16 cellular contexts compared by ENCODE assay signal in genomic region chr16:70781800-70782199, GRCh38. TPM values are rescaled to one million over a fixed set of nuclear protein-coding genes. Genes with fewer than 3 reads are reported as not detected.
DNase-seq lines count a peak whose midpoint lies in the region; ATAC-seq and TF ChIP-seq lines count a peak whose summit lies in the region.
"Had no signal": no experiment of that assay in that cellular context is flagged by ENCODE, and none has a peak within 500 bp of the region (broad histone marks: within the 10 kb centered on the region; RNA-seq: fewer than 3 reads in every experiment).

No MANE protein-coding gene starts in this region.

- H3K9me3 Mint-ChIP-seq in progenitor cell of endocrine pancreas (ENCODE audit: low read depth), result no peaks in the 10 kb centered on the region
- H3K9me3 Mint-ChIP-seq: CD8-positive, alpha-beta T cell had no signal

- CTCF ChIA-PET in RWPE1 (lab: Yijun Ruan, JAX), result interaction anchor here (0.5 kb wide), 1 partner anchor 11 kb away, joined by 4 read pairs; no protein-coding TSS in a partner anchor

- H3K4me3 ChIP-seq in right atrium auricular region (no peak overlapping the region), upper lobe of right lung (no peak overlapping the region)
- H3K4me3 ChIP-seq: BLaER1 treated with 17β-estradiol and CSF1 and Interleukin-3, amounts not matched to agents 10 nM and 100 nM had no signal

- intact Hi-C loops in Right ventricle myocardium superior (cut with DNase I), result no loop called here
- intact Hi-C loops in left ventricle myocardium superior (cut with micrococcal nuclease), result no loop called here
- intact Hi-C loops in upper lobe of right lung (cut with DNase I), result no loop called here

- DNase-seq in Right ventricle myocardium superior (peak; percentile 74), right atrium auricular region (ENCODE audit: low spot score) (no peak), RWPE1 (ENCODE audit: low spot score) (no peak), left ventricle myocardium superior (peak; percentile 71), upper lobe of right lung (peak; percentile 32), progenitor cell of endocrine pancreas (ENCODE audit: low spot score, unreplicated experiment) (no peak)
- DNase-seq in activated CD8-positive, alpha-beta memory T cell treated with anti-CD3 and anti-CD28 coated beads for 24 hours, result no peak
- no peak for DNase-seq in central memory CD4-positive, alpha-beta T cell
- DNase-seq: Calu3; CD8-positive, alpha-beta T cell; DMS79 treated with DMSO at 0.1 percent for 48 hours; GF-D8; GOT3; H7 had no signal

- H3K4me1 Mint-ChIP-seq in progenitor cell of endocrine pancreas (ENCODE audit: low read depth), result no peaks in the 10 kb centered on the region
- H3K4me1 Mint-ChIP-seq: B cell had no signal

- ATAC-seq in Right ventricle myocardium superior (ENCODE audit: poor library complexity), result peak; percentile 62
- peak; percentile 54 for ATAC-seq in left ventricle myocardium superior
- no peak for ATAC-seq in upper lobe of right lung
- ATAC-seq: CD8-positive, alpha-beta T cell had no signal

- no peak overlapping the region for H3K27ac Mint-ChIP-seq in progenitor cell of endocrine pancreas
- H3K27ac Mint-ChIP-seq: B cell; CD8-positive, alpha-beta T cell had no signal

- H3K9me3 ChIP-seq in right atrium auricular region, result no peaks in the 10 kb centered on the region
- no peaks in the 10 kb centered on the region for H3K9me3 ChIP-seq in upper lobe of right lung

- H3K27ac ChIP-seq in right atrium auricular region, result no peak overlapping the region
- peak overlapping the region; percentile 11; the same call in 1 of the 2 replicates for H3K27ac ChIP-seq in RWPE1
- no peak overlapping the region for H3K27ac ChIP-seq in upper lobe of right lung
- H3K27ac ChIP-seq: BLaER1 treated with 17β-estradiol and CSF1 and Interleukin-3, amounts not matched to agents 10 nM and 100 nM had no signal

- TF ChIP-seq CTCF in right atrium auricular region (IDR thresholded peaks at IDR 0.05) (no peak), RWPE1 (conservative IDR thresholded peaks at IDR 0.05; ENCODE audit: low read depth) (no peak), upper lobe of right lung (IDR thresholded peaks at IDR 0.05) (no peak), progenitor cell of endocrine pancreas (IDR thresholded peaks at IDR 0.05; ENCODE audit: unreplicated experiment) (no peak)

- H3K27me3 ChIP-seq in right atrium auricular region, result no peaks in the 10 kb centered on the region
- no peaks in the 10 kb centered on the region for H3K27me3 ChIP-seq in upper lobe of right lung
- H3K27me3 ChIP-seq: BLaER1 treated with 17β-estradiol and CSF1 and Interleukin-3, amounts not matched to agents 10 nM and 100 nM had no signal

- no peak overlapping the region for H3K4me3 Mint-ChIP-seq in progenitor cell of endocrine pancreas (ENCODE audit: low read depth)
- H3K4me3 Mint-ChIP-seq: B cell; CD8-positive, alpha-beta T cell had no signal

- H3K27me3 Mint-ChIP-seq in progenitor cell of endocrine pancreas, result no peaks in the 10 kb centered on the region
- H3K27me3 Mint-ChIP-seq: B cell had no signal

- POLR2A ChIA-PET in RWPE1 (lab: Yijun Ruan, JAX; ENCODE audit: low non-redundant PET), result no interaction called here

- peaks cover 82% of the 10 kb centered on the region for H3K36me3 ChIP-seq in right atrium auricular region
- peaks cover 89% of the 10 kb centered on the region for H3K36me3 ChIP-seq in upper lobe of right lung

- peaks cover 20% of the 10 kb centered on the region for H3K36me3 Mint-ChIP-seq in progenitor cell of endocrine pancreas (ENCODE audit: insufficient read depth)

- H3K4me1 ChIP-seq in right atrium auricular region (no peaks in the 10 kb centered on the region), upper lobe of right lung (no peaks in the 10 kb centered on the region)

RNA-seq across cellular contexts. Expression of gene VAC14, which starts 19.2 kb away (rescaled TPM):
- 17.4 TPM for total RNA-seq in Right ventricle myocardium superior
- 10 to 100 TPM; 22.1 to 26.5 TPM for total RNA-seq in right atrium auricular region
- 20.4 TPM for total RNA-seq in left ventricle myocardium superior
- total RNA-seq in upper lobe of right lung, result 52.2 TPM
- total RNA-seq in progenitor cell of endocrine pancreas, result 38.4 and 39.0 TPM in 2 replicates

Comparison
In these comparisons a context has a peak if more than half of its experiments do, and no peak if none do; other contexts are left out.
1. DNase-seq: peak in Right ventricle myocardium superior (single experiment), left ventricle myocardium superior (single experiment) and upper lobe of right lung (single experiment); none in right atrium auricular region (single experiment), RWPE1 (single experiment), activated CD8-positive, alpha-beta memory T cell treated with anti-CD3 and anti-CD28 coated beads for 24 hours (single experiment), central memory CD4-positive, alpha-beta T cell (single experiment) and progenitor cell of endocrine pancreas (single experiment).